21 cellular contexts compared by ENCODE assay signal in the genomic region with DNA sequence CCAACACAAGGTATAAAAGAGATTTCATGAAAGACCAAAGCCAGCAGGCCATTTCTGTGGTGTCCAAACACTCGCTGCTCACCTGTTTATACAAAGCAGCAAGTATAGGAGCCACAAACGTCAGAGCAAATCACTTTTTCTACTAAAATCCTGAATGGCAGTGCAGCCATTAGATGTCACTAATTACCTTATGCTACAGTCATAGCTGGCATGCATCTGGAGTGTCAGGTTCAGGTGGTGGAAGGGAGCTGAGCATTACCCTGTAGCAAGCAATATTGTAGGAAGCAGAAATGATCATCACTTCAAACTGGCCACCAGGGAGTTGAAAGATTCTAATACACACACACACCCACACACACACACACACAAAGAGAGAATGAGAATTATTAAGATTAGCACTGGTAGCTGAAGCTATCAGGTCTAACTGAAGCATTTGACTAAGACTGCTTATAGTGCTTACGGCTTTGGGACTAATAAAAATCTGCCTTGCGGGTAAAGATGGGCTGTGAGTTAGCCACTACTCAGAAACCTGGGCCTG.
DNase-seq lines count a peak whose midpoint lies in the region; ATAC-seq and TF ChIP-seq lines count a peak whose summit lies in the region.
"Had no signal": no experiment of that assay in that cellular context is flagged by ENCODE, and none has a peak within 500 bp of the region (broad histone marks: within the 10 kb centered on the region; RNA-seq: fewer than 3 reads in every experiment).

No MANE protein-coding gene starts in this region.

- no peaks in the 10 kb centered on the region for H3K27me3 Mint-ChIP-seq in IgD-negative memory B cell
- H3K27me3 Mint-ChIP-seq in naive B cell: no peaks in the 10 kb centered on the region
- H3K27me3 Mint-ChIP-seq: activated CD4-positive, alpha-beta T cell treated with anti-CD3 and anti-CD28 coated beads, Interleukin-2, amount 10 ng/mL, durations not matched to agents 24 days and 14 days had no signal

- peaks cover 2% of the 10 kb centered on the region for H3K27me3 ChIP-seq in OCI-LY3 (ENCODE audit: low read depth, low read length)
- H3K27me3 ChIP-seq: colonic mucosa, heart right ventricle, ovary, upper lobe of left lung had no signal

- H3K4me1 ChIP-seq in OCI-LY3 (ENCODE audit: low read length): peaks cover 81% of the 10 kb centered on the region
- H3K4me1 ChIP-seq: colonic mucosa had no signal

- peak overlapping the region; percentile 95 to 99 (median 97) for H3K27ac Mint-ChIP-seq in IgD-negative memory B cell
- peak overlapping the region in 4 of 6 donors; percentile 39 to 94 (median 66) for H3K27ac Mint-ChIP-seq in naive B cell
- H3K27ac Mint-ChIP-seq: activated CD4-positive, alpha-beta T cell treated with anti-CD3 and anti-CD28 coated beads, Interleukin-2, amount 10 ng/mL, durations not matched to agents 24 days and 14 days; activated T-helper 2 cell treated with anti-CD3 and anti-CD28 coated beads, Interferon-gamma antibody, Interleukin-2, Interleukin-4, amounts not matched to agents 10 μg/mL and 5 μg/mL and 100 μg/mL, durations not matched to agents 14 hours and 24 hours and 36 hours had no signal

- ATAC-seq in naive B cell (ENCODE audit: low read depth in 2 of 2) (no peak), HG02852 (IDR thresholded peaks at IDR 0.05; ENCODE audit: unreplicated experiment) (no peak)
- ATAC-seq: heart right ventricle, sciatic nerve had no signal

- H4K20me1 ChIP-seq in OCI-LY3 (ENCODE audit: insufficient read depth, low read length): no peaks in the 10 kb centered on the region

- TF ChIP-seq CTCF in OCI-LY3 (IDR thresholded peaks at IDR 0.05; ENCODE audit: low read depth, low read length): peak; percentile 59

- peak overlapping the region in 2 of 4 donors; percentile 64 to 81 for H3K4me3 Mint-ChIP-seq in IgD-negative memory B cell
- H3K4me3 Mint-ChIP-seq in naive B cell: no peak overlapping the region
- H3K4me3 Mint-ChIP-seq: activated CD4-positive, alpha-beta T cell treated with anti-CD3 and anti-CD28 coated beads, Interleukin-2, amount 10 ng/mL, durations not matched to agents 24 days and 14 days; brain had no signal

- H3K36me3 ChIP-seq in OCI-LY3 (replicated peaks; ENCODE audit: low read depth, low read length): peaks cover 15% of the 10 kb centered on the region
- H3K36me3 ChIP-seq: colonic mucosa, HAP-1, ovary, upper lobe of left lung had no signal

- DNase-seq in DMS53 (lab: John Stamatoyannopoulos, UW): peak; percentile 12
- no peak for DNase-seq in DMS53 treated with DMSO at 0.1 percent for 48 hours (lab: John Stamatoyannopoulos, UW; ENCODE audit: unreplicated experiment)
- DNase-seq in naive B cell: no peak
- no peak for DNase-seq in glomerular visceral epithelial cell (ENCODE audit: extremely low spot score)
- DNase-seq in GM03348 (ENCODE audit: low spot score): no peak
- DNase-seq: activated CD4-positive, alpha-beta T cell treated with anti-CD3 and anti-CD28 coated beads, Interleukin-2, amount 10 ng/mL, durations not matched to agents 24 days and 14 days; colonic mucosa; heart right ventricle; islet precursor cell; NCI-H1105 treated with DMSO at 0.1 percent for 48 hours; NCI-H2227 treated with DMSO at 0.1 percent for 48 hours; ovary; upper lobe of left lung had no signal

- H3K36me3 Mint-ChIP-seq in IgD-negative memory B cell (no peaks in the 10 kb centered on the region), naive B cell (peaks cover 14 to 20% of the 10 kb centered on the region in 2 donors)

- H3K9ac ChIP-seq in OCI-LY3 (ENCODE audit: low read length): no peak overlapping the region

- H3K9me3 Mint-ChIP-seq in IgD-negative memory B cell (no peaks in the 10 kb centered on the region), naive B cell (peaks cover 3 to 13% (median 5%) of the 10 kb centered on the region in 7 donors)
- H3K9me3 Mint-ChIP-seq: activated CD4-positive, alpha-beta T cell treated with anti-CD3 and anti-CD28 coated beads, Interleukin-2, amount 10 ng/mL, durations not matched to agents 24 days and 14 days; activated T-helper 2 cell treated with anti-CD3 and anti-CD28 coated beads, Interferon-gamma antibody, Interleukin-2, Interleukin-4, amounts not matched to agents 10 μg/mL and 5 μg/mL and 100 μg/mL, durations not matched to agents 14 hours and 24 hours and 36 hours had no signal

- peak overlapping the region; percentile 80 for H3K4me2 ChIP-seq in OCI-LY3 (ENCODE audit: low read length)

- H3K4me1 Mint-ChIP-seq in IgD-negative memory B cell: peaks cover 54 to 73% (median 70%) of the 10 kb centered on the region in 3 donors
- peaks cover 6 to 22% (median 22%) of the 10 kb centered on the region in 3 donors for H3K4me1 Mint-ChIP-seq in naive B cell

- no peaks in the 10 kb centered on the region for H3K9me3 ChIP-seq in OCI-LY3 (ENCODE audit: insufficient read depth, low read length)
- H3K9me3 ChIP-seq: colonic mucosa, HAP-1, ovary, upper lobe of left lung had no signal

- peak overlapping the region; percentile 57 for H3K27ac ChIP-seq in OCI-LY3 (ENCODE audit: low read length)
- H3K27ac ChIP-seq: 22Rv1, colonic mucosa, heart right ventricle, ovary, upper lobe of left lung had no signal

- no peak overlapping the region for H3K4me3 ChIP-seq in OCI-LY3 (ENCODE audit: low read length)
- H3K4me3 ChIP-seq: colonic mucosa, HAP-1, heart right ventricle, ovary, upper lobe of left lung had no signal

- no peaks in the 10 kb centered on the region for H3K79me2 ChIP-seq in OCI-LY3 (ENCODE audit: low read length)

- no peak overlapping the region for H2AFZ ChIP-seq in OCI-LY3 (ENCODE audit: low read depth, low read length)
